In the genomic region with DNA sequence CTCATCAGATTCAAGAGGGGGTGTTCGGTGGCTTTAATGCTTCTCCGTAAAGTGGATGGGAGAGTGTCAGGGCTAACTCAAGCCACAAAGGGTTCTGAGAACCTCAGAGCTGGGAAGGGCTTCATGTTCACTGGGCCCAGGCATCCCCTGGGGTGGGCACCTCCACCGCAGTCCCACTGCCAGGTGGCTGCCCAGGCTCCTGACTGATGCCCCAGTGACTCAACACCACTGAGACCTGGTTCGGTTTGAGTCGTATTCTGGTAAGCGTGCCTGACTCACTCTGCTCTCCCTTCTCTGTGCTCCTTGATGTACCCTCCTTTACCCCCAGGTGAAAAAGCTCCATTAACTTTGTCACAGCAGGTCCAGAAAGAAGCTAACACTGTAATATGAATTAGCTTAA, we compare ENCODE assay signal across 12 cellular contexts.
A peak's percentile ranks its signal among the peaks of the same experiment; 100 is the strongest.
DNase-seq lines count a peak whose midpoint lies in the region; ATAC-seq lines count a peak whose summit lies in the region.
"Had no signal": no experiment of that assay in that cellular context is flagged by ENCODE, and none has a peak within 500 bp of the region (broad histone marks: within the 10 kb centered on the region; RNA-seq: fewer than 3 reads in every experiment).

No MANE protein-coding gene starts in this region.

- ATAC-seq in activated T-helper 17 cell treated with anti-CD3 and anti-CD28 coated beads, Interleukin-2, amount 50 U/mL, for 72 hours (replicated peaks) = peak; percentile 61
- peak; percentile 68 for ATAC-seq in stimulated activated naive CD8-positive, alpha-beta T cell treated with anti-CD3 and anti-CD28 coated beads, Interleukin-15, amount 100 ng/mL, for 72 hours
- no peak for ATAC-seq in HG02642 (IDR thresholded peaks at IDR 0.05; ENCODE audit: poor library complexity, unreplicated experiment)
- ATAC-seq: HepG2 had no signal

- no peak overlapping the region for H3K4me3 ChIP-seq in neuronal stem cell (ENCODE audit: low read length in 2 of 2)

- H4K91ac ChIP-seq in neuronal stem cell (ENCODE audit: low read depth, low read length, poor library complexity) = no peak overlapping the region

- H3K23ac ChIP-seq in neuronal stem cell (ENCODE audit: low read depth, low read length, poor library complexity) = no peak overlapping the region

- H3K4me1 ChIP-seq in neuronal stem cell (ENCODE audit: control insufficient read depth in 2 of 2, insufficient read depth in 1 of 2, low read depth in 1 of 2, low read length in 2 of 2) = peaks cover 0 to 1% of the 10 kb centered on the region in 2 donors

- H2BK120ac ChIP-seq in neuronal stem cell (ENCODE audit: low read depth, low read length) = no peak overlapping the region

- H3K27me3 Mint-ChIP-seq in activated T-helper 17 cell treated with anti-CD3 and anti-CD28 coated beads, Interleukin-2, amount 50 U/mL, for 72 hours = no peaks in the 10 kb centered on the region
- no peaks in the 10 kb centered on the region for H3K27me3 Mint-ChIP-seq in stimulated activated naive CD8-positive, alpha-beta T cell treated with anti-CD3 and anti-CD28 coated beads, Interleukin-15, amount 100 ng/mL, for 72 hours

- DNase-seq in activated effector memory CD4-positive, alpha-beta T cell treated with anti-CD3 and anti-CD28 coated beads, Interleukin-2, amount 50 U/mL, for 16 hours = peak; percentile 88
- no peak for DNase-seq in activated effector memory CD4-positive, alpha-beta T cell treated with Interleukin-2 at 50 U/mL for 16 hours
- DNase-seq in neuronal stem cell (ENCODE audit: low spot score) (no peak), NAMALWA (ENCODE audit: low spot score) (no peak), DMS53 (lab: John Stamatoyannopoulos, UW) (no peak)
- DNase-seq in stimulated activated naive CD8-positive, alpha-beta T cell treated with anti-CD3 and anti-CD28 coated beads, Interleukin-15, amount 100 ng/mL, for 72 hours = peak; percentile 74 to 87
- DNase-seq: head of caudate nucleus, NCI-H510A, T-helper 9 cell had no signal

- H3K4me2 ChIP-seq in neuronal stem cell (ENCODE audit: insufficient read depth, low read length, poor library complexity, severe bottlenecking) = no peak overlapping the region

- H3K9me3 ChIP-seq in neuronal stem cell (replicated peaks in 1 of 2; ENCODE audit: control insufficient read depth in 2 of 2, insufficient read depth in 1 of 2, low read depth in 1 of 2, low read length in 2 of 2) = peaks cover 0 to 2% of the 10 kb centered on the region in 2 donors

- no peak overlapping the region for H3K27ac ChIP-seq in neuronal stem cell (replicated peaks; ENCODE audit: low read length)

- peaks cover 31% of the 10 kb centered on the region for H3K36me3 Mint-ChIP-seq in activated T-helper 17 cell treated with anti-CD3 and anti-CD28 coated beads, Interleukin-2, amount 50 U/mL, for 72 hours (ENCODE audit: low read depth)

- no peak overlapping the region for H2BK5ac ChIP-seq in neuronal stem cell (ENCODE audit: low read length)

- H2AK5ac ChIP-seq in neuronal stem cell (ENCODE audit: low read depth, low read length) = no peak overlapping the region

- peak overlapping the region; percentile 64 for H3K4me3 Mint-ChIP-seq in activated T-helper 17 cell treated with anti-CD3 and anti-CD28 coated beads, Interleukin-2, amount 50 U/mL, for 72 hours
- H3K4me3 Mint-ChIP-seq in stimulated activated naive CD8-positive, alpha-beta T cell treated with anti-CD3 and anti-CD28 coated beads, Interleukin-15, amount 100 ng/mL, for 72 hours = peak overlapping the region; percentile 67 to 74

- H3K27me3 ChIP-seq in neuronal stem cell (ENCODE audit: control insufficient read depth in 3 of 3, insufficient read depth in 3 of 3, low read depth in 1 of 3, low read length in 3 of 3) = no peaks in the 10 kb centered on the region

- H4K8ac ChIP-seq in neuronal stem cell (ENCODE audit: low read depth, low read length) = no peak overlapping the region

- no peak overlapping the region for H3K4ac ChIP-seq in neuronal stem cell (ENCODE audit: low read length)

- no peaks in the 10 kb centered on the region for H3K36me3 ChIP-seq in neuronal stem cell (replicated peaks in 1 of 2; ENCODE audit: control insufficient read depth in 2 of 2, insufficient read depth in 2 of 2, low read length in 2 of 2)

- peaks cover 68% of the 10 kb centered on the region for H3K4me1 Mint-ChIP-seq in activated T-helper 17 cell treated with anti-CD3 and anti-CD28 coated beads, Interleukin-2, amount 50 U/mL, for 72 hours
- H3K4me1 Mint-ChIP-seq in stimulated activated naive CD8-positive, alpha-beta T cell treated with anti-CD3 and anti-CD28 coated beads, Interleukin-15, amount 100 ng/mL, for 72 hours = peaks cover 87% of the 10 kb centered on the region

- H3K18ac ChIP-seq in neuronal stem cell (ENCODE audit: low read length) = peak overlapping the region; percentile 57

- no peaks in the 10 kb centered on the region for H3K79me1 ChIP-seq in neuronal stem cell (ENCODE audit: low read depth, low read length)

- no peak overlapping the region for H3K9ac ChIP-seq in neuronal stem cell (ENCODE audit: low read depth, low read length, poor library complexity)

- no peak overlapping the region for H3K14ac ChIP-seq in neuronal stem cell (ENCODE audit: low read length)

- no peak overlapping the region for H2BK12ac ChIP-seq in neuronal stem cell (ENCODE audit: low read length)

- H3K9me3 Mint-ChIP-seq in activated T-helper 17 cell treated with anti-CD3 and anti-CD28 coated beads, Interleukin-2, amount 50 U/mL, for 72 hours = peaks cover 10% of the 10 kb centered on the region
- H3K9me3 Mint-ChIP-seq in stimulated activated naive CD8-positive, alpha-beta T cell treated with anti-CD3 and anti-CD28 coated beads, Interleukin-15, amount 100 ng/mL, for 72 hours = peaks cover 23 to 24% of the 10 kb centered on the region in 2 donors

- no peak overlapping the region for H2BK15ac ChIP-seq in neuronal stem cell (ENCODE audit: low read length)

- no peak overlapping the region for H2AFZ ChIP-seq in neuronal stem cell (ENCODE audit: low read length)

- peak overlapping the region; percentile 89 for H3K27ac Mint-ChIP-seq in activated T-helper 17 cell treated with anti-CD3 and anti-CD28 coated beads, Interleukin-2, amount 50 U/mL, for 72 hours
- H3K27ac Mint-ChIP-seq in stimulated activated naive CD8-positive, alpha-beta T cell treated with anti-CD3 and anti-CD28 coated beads, Interleukin-15, amount 100 ng/mL, for 72 hours = peak overlapping the region; percentile 84 to 88

- no CpG with 5 or more reads among the region's 6 CpGs for WGBS in neuronal stem cell (ENCODE audit: extremely low coverage in 2 of 2, insufficient read length in 2 of 2, insufficient replicate concordance in 1 of 2), 2 donors

Comparison
In these comparisons a context has a peak if more than half of its experiments do, and no peak if none do; other contexts are left out.
1. DNase-seq: peak in activated effector memory CD4-positive, alpha-beta T cell treated with anti-CD3 and anti-CD28 coated beads, Interleukin-2, amount 50 U/mL, for 16 hours (single experiment) and stimulated activated naive CD8-positive, alpha-beta T cell treated with anti-CD3 and anti-CD28 coated beads, Interleukin-15, amount 100 ng/mL, for 72 hours (2 of 2); none in activated effector memory CD4-positive, alpha-beta T cell treated with Interleukin-2 at 50 U/mL for 16 hours (single experiment), neuronal stem cell (single experiment), NAMALWA (single experiment) and DMS53 (single experiment).